Comparison of ENCODE assay signal across 9 cellular contexts in genomic region chr9:136107155-136107952, GRCh38. TPM values are rescaled to one million over a fixed set of nuclear protein-coding genes. Genes with fewer than 3 reads are reported as not detected.
DNase-seq lines count a peak whose midpoint lies in the region; ATAC-seq and TF ChIP-seq lines count a peak whose summit lies in the region.
"Had no signal": no experiment of that assay in that cellular context is flagged by ENCODE, and none has a peak within 500 bp of the region (broad histone marks: within the 10 kb centered on the region; RNA-seq: fewer than 3 reads in every experiment).

No MANE protein-coding gene starts in this region.

- POLR2A ChIA-PET in A673 (lab: Charles Lee; ENCODE audit: low non-redundant PET), result no interaction called here

- ATAC-seq in HG02588 (IDR thresholded peaks at IDR 0.05; ENCODE audit: unreplicated experiment), result no peak

- no TSS peak for BruUV-seq in A673 (replicated peaks; lab: Mats Ljungman, UMichigan)

- intact Hi-C loops in A673 (cut with micrococcal nuclease; ENCODE audit: unreplicated experiment), result no loop called here

- H3K36me3 ChIP-seq in A673 (ENCODE audit: insufficient read depth, low read length, poor library complexity, severe bottlenecking) (no peaks in the 10 kb centered on the region), esophagus (ENCODE audit: control insufficient read depth in 2 of 2, insufficient read depth in 2 of 2, low read length in 1 of 2) (no peaks in the 10 kb centered on the region)
- H3K36me3 ChIP-seq: adrenal gland had no signal

- WGBS in esophagus, 2 donors, result 43 to 52% methylated on average over 26 to 29 of the region's 29 CpGs

- H3K9me3 ChIP-seq in A673 (ENCODE audit: low read depth, low read length, poor library complexity, severe bottlenecking), result no peaks in the 10 kb centered on the region
- H3K9me3 ChIP-seq in esophagus (ENCODE audit: control insufficient read depth in 2 of 2, insufficient read depth in 1 of 2, low read depth in 1 of 2, low read length in 1 of 2), result peaks cover 0 to 3% of the 10 kb centered on the region in 2 donors
- H3K9me3 ChIP-seq: adrenal gland had no signal

- H3K4me3 ChIP-seq in A673 (ENCODE audit: low read depth, low read length, poor library complexity, severe bottlenecking) (no peak overlapping the region), esophagus (ENCODE audit: low read depth in 1 of 2, low read length in 2 of 2) (no peak overlapping the region)
- H3K4me3 ChIP-seq: adrenal gland had no signal

- H3K27ac ChIP-seq in A673 (ENCODE audit: low read depth, low read length, poor library complexity, severe bottlenecking) (peak overlapping the region; percentile 92), esophagus (ENCODE audit: low read depth in 2 of 2, low read length in 1 of 2) (peak overlapping the region; percentile 32 to 88)

- H3K4me1 ChIP-seq in A673 (ENCODE audit: insufficient read depth, low read length, poor library complexity, severe bottlenecking) (peaks cover 74% of the 10 kb centered on the region), esophagus (ENCODE audit: control insufficient read depth in 2 of 2, insufficient read depth in 2 of 2, low read length in 1 of 2) (peaks cover 8 to 45% of the 10 kb centered on the region in 2 donors)

- peak; percentile 50 for TF ChIP-seq POLR2A in GM15510 (IDR thresholded peaks at IDR 0.05; ENCODE audit: borderline replicate concordance, extremely low read depth, insufficient read length)

- TF ChIP-seq CTCF in A673 (conservative IDR thresholded peaks at IDR 0.05; ENCODE audit: low read depth, low read length), result no peak

- CTCF ChIA-PET in A673 (lab: Charles Lee), result no interaction called here

- H3K27me3 ChIP-seq in A673 (replicated peaks; ENCODE audit: insufficient read depth, low read depth, low read length, poor library complexity), result no peaks in the 10 kb centered on the region
- no peaks in the 10 kb centered on the region for H3K27me3 ChIP-seq in esophagus (ENCODE audit: control insufficient read depth in 1 of 2, insufficient read depth in 2 of 2, low read length in 2 of 2)
- H3K27me3 ChIP-seq: adrenal gland had no signal

- DNase-seq in A673 (ENCODE audit: low spot score), result no peak
- peak; percentile 29 for DNase-seq in T-helper 22 cell (ENCODE audit: low read depth)
- DNase-seq in globus pallidus (ENCODE audit: low spot score), result no peak
- DNase-seq in NCI-H2107 (lab: John Stamatoyannopoulos, UW), result no peak
- DNase-seq in NCI-H146 (lab: John Stamatoyannopoulos, UW), result no peak

RNA-seq across cellular contexts. Expression of gene TMEM250, which starts 11.3 kb away (rescaled TPM):
- 44.7 and 48.4 TPM in 2 replicates for total RNA-seq in A673 (2021)
- polyA plus RNA-seq in esophagus, result 10 to 100 TPM; 13.6 to 25.7 TPM

RNA-seq across cellular contexts. Expression of gene NACC2, which starts 12.3 kb away (rescaled TPM):
- total RNA-seq in A673 (2021), result 19.5 and 22.7 TPM in 2 replicates
- polyA plus RNA-seq in esophagus, result 1 to 10 TPM; 3.2 to 4.5 TPM
